32 cellular contexts compared by ENCODE assay signal in the genomic region with DNA sequence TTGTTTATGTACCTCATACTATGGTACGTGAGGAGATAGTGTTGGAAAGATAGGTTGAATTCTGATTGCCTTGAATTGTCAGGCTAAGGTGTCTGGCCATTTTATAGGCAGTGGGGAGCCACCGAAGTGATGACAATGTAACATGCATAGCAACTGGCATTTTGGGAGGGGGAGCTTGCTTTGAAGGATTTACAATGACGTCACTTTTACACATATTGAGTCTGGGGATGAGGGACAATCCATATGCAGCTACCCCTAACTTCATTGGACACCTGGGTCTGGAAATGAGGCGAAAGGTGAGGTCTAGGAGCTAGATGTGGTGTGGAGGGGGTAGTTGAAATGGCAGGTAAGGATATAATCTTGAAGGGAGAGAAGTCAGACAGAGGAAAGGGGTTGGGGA. TPM values are rescaled to one million over a fixed set of nuclear protein-coding genes. Genes with fewer than 3 reads are reported as not detected.
"Had no signal": no experiment of that assay in that cellular context is flagged by ENCODE, and none has a peak within 500 bp of the region (broad histone marks: within the 10 kb centered on the region; RNA-seq: fewer than 3 reads in every experiment).

No MANE protein-coding gene starts in this region.

- H3K4me3 ChIP-seq: colonic mucosa, coronary artery, dorsolateral prefrontal cortex, esophagus muscularis mucosa, esophagus squamous epithelium, gastrocnemius medialis, gastroesophageal sphincter, heart left ventricle, heart right ventricle had no signal

- H3K27me3 ChIP-seq: colonic mucosa, dorsolateral prefrontal cortex had no signal

- ATAC-seq: effector memory CD8-positive, alpha-beta T cell; esophagus mucosa; foreskin keratinocyte; gastrocnemius medialis; gastroesophageal sphincter; heart left ventricle; heart right ventricle had no signal

- H3K27ac Mint-ChIP-seq: dendritic cell treated with granulocyte-macrophage colony-stimulating factor and Interleukin-4, amounts not matched to agents 40 ng/mL and 50 ng/mL, for 4 days; effector memory CD8-positive, alpha-beta T cell; endodermal cell had no signal

- H3K9me3 Mint-ChIP-seq: dendritic cell treated with granulocyte-macrophage colony-stimulating factor and Interleukin-4, amounts not matched to agents 40 ng/mL and 50 ng/mL, for 4 days; effector memory CD8-positive, alpha-beta T cell; endodermal cell had no signal

- FAIRE-seq: colon, endometrium, endothelial cell of umbilical vein, frontal cortex had no signal

- H3K4me1 ChIP-seq: colonic mucosa, esophagus squamous epithelium, foreskin keratinocyte, gastrocnemius medialis, heart left ventricle, heart right ventricle had no signal

- DNase-seq: colonic mucosa; cortex of kidney; dermis blood vessel endothelial cell; dorsolateral prefrontal cortex; effector CD4-positive, alpha-beta T cell; effector CD8-positive, alpha-beta T cell; effector memory CD4-positive, alpha-beta T cell; effector memory CD8-positive, alpha-beta T cell; endodermal cell; erythroblast; esophagus squamous epithelium; foreskin fibroblast; foreskin keratinocyte; foreskin melanocyte; gastrocnemius medialis; glutamatergic neuron; head of caudate nucleus; heart left ventricle; heart right ventricle had no signal

- H3K27ac ChIP-seq: colonic mucosa, coronary artery, dorsolateral prefrontal cortex, epithelial cell of prostate, esophagus muscularis mucosa, esophagus squamous epithelium, foreskin keratinocyte, gastrocnemius medialis, gastroesophageal sphincter, heart left ventricle, heart right ventricle had no signal

- H3K4me3 Mint-ChIP-seq: dendritic cell treated with granulocyte-macrophage colony-stimulating factor and Interleukin-4, amounts not matched to agents 40 ng/mL and 50 ng/mL, for 4 days; effector memory CD8-positive, alpha-beta T cell; endodermal cell had no signal

- H3K9me3 ChIP-seq: colonic mucosa, esophagus muscularis mucosa, esophagus squamous epithelium, gastrocnemius medialis, gastroesophageal sphincter, heart left ventricle, heart right ventricle had no signal

- H3K36me3 ChIP-seq: colonic mucosa, esophagus muscularis mucosa, esophagus squamous epithelium, gastrocnemius medialis, gastroesophageal sphincter, heart left ventricle, heart right ventricle had no signal

RNA-seq across cellular contexts. Expression of a gene that starts 7.7 kb away (rescaled TPM):
- total RNA-seq: dermis blood vessel endothelial cell, endothelial cell of umbilical vein, fibroblast of lung, fibroblast of villous mesenchyme, foreskin keratinocyte, glomerular endothelial cell had no signal
- polyA plus RNA-seq: endothelial cell of umbilical vein, foreskin keratinocyte had no signal
